Comparison of ENCODE assay signal across 8 cellular contexts in genomic region chr17:18187226-18187625, GRCh38. TPM values are rescaled to one million over a fixed set of nuclear protein-coding genes. Genes with fewer than 3 reads are reported as not detected.
DNase-seq lines count a peak whose midpoint lies in the region; ATAC-seq and TF ChIP-seq lines count a peak whose summit lies in the region.

No MANE protein-coding gene starts in this region.

- H3K4me2 ChIP-seq in H9 (ENCODE audit: insufficient read depth, insufficient read length, low read length), result peak overlapping the region; percentile 72

- peaks cover 51% of the 10 kb centered on the region; the same call in 1 of the 2 replicates for H3K79me2 ChIP-seq in H9 (ENCODE audit: insufficient read depth, low read length)

- TF ChIP-seq POLR2A in gastroesophageal sphincter (IDR thresholded peaks at IDR 0.05), result no peak

- DNase-seq in H9 (no peak), activated B cell treated with CpG ODN at 0.5 μM for 24 hours (no peak), NCI-H2107 treated with DMSO at 0.1 percent for 48 hours (lab: John Stamatoyannopoulos, UW; ENCODE audit: unreplicated experiment) (no peak), DMS153 (lab: John Stamatoyannopoulos, UW) (no peak), DMS153 treated with DMSO at 0.1 percent for 48 hours (lab: John Stamatoyannopoulos, UW; ENCODE audit: unreplicated experiment) (no peak)

- no CpG with 5 or more reads among the region's 2 CpGs for WGBS in H9 (ENCODE audit: extremely low coverage, insufficient read length, low lambda C conversion rate)
- WGBS in gastroesophageal sphincter (ENCODE audit: low coverage in 1 of 2), 2 donors, result 0 to 8% methylated on average over 2 of the region's 2 CpGs

- no peak overlapping the region for H3K18ac ChIP-seq in H9 (ENCODE audit: insufficient read length, low read depth, low read length)

- H3K56ac ChIP-seq in H9 (ENCODE audit: insufficient read length, low read depth, low read length), result no peak overlapping the region

- H2AFZ ChIP-seq in H9 (ENCODE audit: low read length), result no peak overlapping the region

- H3K4me3 ChIP-seq in gastroesophageal sphincter, result peak overlapping the region; percentile 79 to 99
- H3K4me3 ChIP-seq in skin epidermis, result peak overlapping the region in 6 of 7 experiments; percentile 15 to 99 (median 51)

- H2BK15ac ChIP-seq in H9 (ENCODE audit: low read depth, low read length), result no peak overlapping the region

- no peaks in the 10 kb centered on the region for H4K20me1 ChIP-seq in H9 (ENCODE audit: control insufficient read depth, insufficient read depth, insufficient read length)

- no peak overlapping the region for H2AK5ac ChIP-seq in H9 (ENCODE audit: insufficient read length, low read length)

- H2BK120ac ChIP-seq in H9 (ENCODE audit: low read depth, low read length, poor library complexity, severe bottlenecking), result no peak overlapping the region

- peaks cover 9% of the 10 kb centered on the region; the same call in 1 of the 2 replicates for H3K4me1 ChIP-seq in H9 (ENCODE audit: insufficient read depth, low read length)
- peaks cover 7 to 79% (median 59%) of the 10 kb centered on the region in 3 donors for H3K4me1 ChIP-seq in gastroesophageal sphincter

- no peak overlapping the region for H2BK5ac ChIP-seq in H9 (ENCODE audit: insufficient read length, low read length)

- H3K27ac ChIP-seq in H9 (ENCODE audit: insufficient read length, low read depth, low read length) (no peak overlapping the region), gastroesophageal sphincter (peak overlapping the region in 3 of 4 donors; percentile 78 to 99 (median 94)), skin epidermis (peak overlapping the region in 12 of 21 experiments; percentile 3 to 99 (median 36))

- no peaks in the 10 kb centered on the region for H3K9me3 ChIP-seq in H9 (ENCODE audit: control insufficient read depth, low read depth, low read length)
- no peaks in the 10 kb centered on the region for H3K9me3 ChIP-seq in gastroesophageal sphincter

- CTCF ChIA-PET in activated B cell treated with CpG ODN at 0.5 μM for 24 hours (lab: Charles Lee), result no interaction called here

- no peak overlapping the region for H4K5ac ChIP-seq in H9 (ENCODE audit: insufficient read length, low read depth, low read length)

- H3K27me3 Mint-ChIP-seq in H9 (ENCODE audit: low read depth) (no peaks in the 10 kb centered on the region), activated B cell treated with CpG ODN at 0.5 μM for 24 hours (no peaks in the 10 kb centered on the region)

- no peaks in the 10 kb centered on the region for H3K36me3 ChIP-seq in gastroesophageal sphincter

- H3K36me3 Mint-ChIP-seq in H9 (ENCODE audit: insufficient read depth in 1 of 3, low read depth in 3 of 3), result peaks cover 19 to 57% (median 35%) of the 10 kb centered on the region in 3 experiments; a peak in 6 of 7 replicates
- H3K36me3 Mint-ChIP-seq in activated B cell treated with CpG ODN at 0.5 μM for 24 hours (ENCODE audit: low read depth), result peaks cover 41% of the 10 kb centered on the region

- no peak overlapping the region for H4K8ac ChIP-seq in H9 (replicated peaks; ENCODE audit: insufficient read length, low read depth, low read length)

- peaks cover 21% of the 10 kb centered on the region for H3K23me2 ChIP-seq in H9 (ENCODE audit: insufficient read length, low read depth, low read length, poor library complexity, severe bottlenecking)

- no peak overlapping the region for H3K14ac ChIP-seq in H9 (ENCODE audit: insufficient read depth, low read length)

- no peak for TF ChIP-seq EP300 in gastroesophageal sphincter (IDR thresholded peaks at IDR 0.05)

- H3K4me3 Mint-ChIP-seq in H9 (peak overlapping the region; percentile 92 to 95; a peak in 4 of 5 replicates), activated B cell treated with CpG ODN at 0.5 μM for 24 hours (peak overlapping the region; percentile 98)

- no peak overlapping the region for H3K4ac ChIP-seq in H9 (ENCODE audit: low read depth, low read length)

- H3K27me3 ChIP-seq in H9 (ENCODE audit: insufficient read depth, low read length), result no peaks in the 10 kb centered on the region
- H3K27me3 ChIP-seq in gastroesophageal sphincter, result no peaks in the 10 kb centered on the region

- no peak overlapping the region; a peak in 1 of 7 replicates for H3K27ac Mint-ChIP-seq in H9
- peak overlapping the region; percentile 0 for H3K27ac Mint-ChIP-seq in activated B cell treated with CpG ODN at 0.5 μM for 24 hours

- H3K79me1 ChIP-seq in H9 (ENCODE audit: insufficient read depth, low read depth, low read length, poor library complexity, severe bottlenecking), result peaks cover 17% of the 10 kb centered on the region

- no peak overlapping the region for H2BK20ac ChIP-seq in H9 (ENCODE audit: low read depth, low read length, poor library complexity, severe bottlenecking)

- intact Hi-C loops in activated B cell treated with CpG ODN at 0.5 μM for 24 hours (cut with micrococcal nuclease), result no loop called here

- no peak overlapping the region for H3K23ac ChIP-seq in H9 (ENCODE audit: insufficient read length, low read depth, low read length)

- ATAC-seq in activated B cell treated with CpG ODN at 0.5 μM for 24 hours (ENCODE audit: low read depth), result no peak
- ATAC-seq in gastroesophageal sphincter, result no peak
- no peak for ATAC-seq in HG03196 (IDR thresholded peaks at IDR 0.05; ENCODE audit: unreplicated experiment)

- H3K4me1 Mint-ChIP-seq in H9 (peaks cover 41 to 43% of the 10 kb centered on the region in 2 experiments), activated B cell treated with CpG ODN at 0.5 μM for 24 hours (peaks cover 70% of the 10 kb centered on the region)

- H3K9me3 Mint-ChIP-seq in H9, result no peaks in the 10 kb centered on the region; a peak in 1 of 5 replicates
- H3K9me3 Mint-ChIP-seq in activated B cell treated with CpG ODN at 0.5 μM for 24 hours, result no peaks in the 10 kb centered on the region

- H2BK12ac ChIP-seq in H9 (ENCODE audit: insufficient read length, low read depth, low read length), result no peak overlapping the region

- POLR2A ChIA-PET in activated B cell treated with CpG ODN at 0.5 μM for 24 hours (lab: Charles Lee), result interaction anchor here (0.6 kb wide), 1 partner anchor 9 kb away, joined by 5 read pairs; no protein-coding TSS in a partner anchor

- no peak for TF ChIP-seq CTCF in H9 (conservative IDR thresholded peaks at IDR 0.05)
- TF ChIP-seq CTCF in activated B cell treated with CpG ODN at 0.5 μM for 24 hours (IDR thresholded peaks at IDR 0.05), result no peak
- TF ChIP-seq CTCF in gastroesophageal sphincter (IDR thresholded peaks at IDR 0.05), result no peak

- no peak overlapping the region for H3K9ac ChIP-seq in H9 (ENCODE audit: extremely low read depth, insufficient read length, low read length)

- H4K91ac ChIP-seq in H9 (ENCODE audit: insufficient read length, low read depth, low read length), result no peak overlapping the region

- no peak overlapping the region for H3T11ph ChIP-seq in H9 (ENCODE audit: low read length)

RNA-seq across cellular contexts. Expression of gene ALKBH5, which starts 3.6 kb away (rescaled TPM):
- total RNA-seq in H9 (2021) (89.8 and 92.5 TPM in 2 replicates), activated B cell treated with CpG ODN at 0.5 μM for 24 hours (72.8 and 74.6 TPM in 2 replicates), gastroesophageal sphincter (100 to 1,000 TPM; 123 to 207 (median 131) TPM)

RNA-seq across cellular contexts. Expression of gene LLGL1, which starts 38.2 kb away (rescaled TPM):
- total RNA-seq in H9 (2021) (65.0 and 66.2 TPM in 2 replicates), activated B cell treated with CpG ODN at 0.5 μM for 24 hours (9.7 and 10.5 TPM in 2 replicates), gastroesophageal sphincter (10 to 100 TPM; 16.7 to 31.7 (median 22.1) TPM)
